Comparison of ENCODE assay signal across 1 cellular context in the genomic region with DNA sequence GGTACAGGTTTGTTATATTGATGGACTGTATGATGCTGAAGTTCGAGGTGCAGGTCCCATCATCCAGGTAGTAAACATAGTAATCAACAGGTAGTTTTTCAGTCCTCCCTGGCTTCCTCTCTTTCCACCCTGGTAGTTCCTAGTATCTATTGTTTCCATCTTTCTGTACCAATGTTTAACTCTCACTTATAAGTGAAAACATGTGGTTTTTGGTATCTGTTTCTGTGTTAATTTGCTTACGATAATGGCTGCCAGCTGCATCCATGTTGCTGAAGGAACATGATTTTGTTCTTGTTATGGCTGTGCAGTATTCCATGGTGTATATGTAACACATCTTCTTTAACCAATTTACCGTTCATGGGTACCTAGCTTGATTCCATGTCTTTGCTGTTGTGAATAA.
TF ChIP-seq lines count a peak whose summit lies in the region.

No MANE protein-coding gene starts in this region.

TF ChIP-seq in SK-N-SH, 30 proteins besides CTCF, POLR2A, EP300 and RAD21 (continued from another document):
- TF ChIP-seq, protein P1, sequence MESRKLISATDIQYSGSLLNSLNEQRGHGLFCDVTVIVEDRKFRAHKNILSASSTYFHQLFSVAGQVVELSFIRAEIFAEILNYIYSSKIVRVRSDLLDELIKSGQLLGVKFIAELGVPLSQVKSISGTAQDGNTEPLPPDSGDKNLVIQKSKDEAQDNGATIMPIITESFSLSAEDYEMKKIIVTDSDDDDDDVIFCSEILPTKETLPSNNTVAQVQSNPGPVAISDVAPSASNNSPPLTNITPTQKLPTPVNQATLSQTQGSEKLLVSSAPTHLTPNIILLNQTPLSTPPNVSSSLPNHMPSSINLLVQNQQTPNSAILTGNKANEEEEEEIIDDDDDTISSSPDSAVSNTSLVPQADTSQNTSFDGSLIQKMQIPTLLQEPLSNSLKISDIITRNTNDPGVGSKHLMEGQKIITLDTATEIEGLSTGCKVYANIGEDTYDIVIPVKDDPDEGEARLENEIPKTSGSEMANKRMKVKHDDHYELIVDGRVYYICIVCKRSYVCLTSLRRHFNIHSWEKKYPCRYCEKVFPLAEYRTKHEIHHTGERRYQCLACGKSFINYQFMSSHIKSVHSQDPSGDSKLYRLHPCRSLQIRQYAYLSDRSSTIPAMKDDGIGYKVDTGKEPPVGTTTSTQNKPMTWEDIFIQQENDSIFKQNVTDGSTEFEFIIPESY (IDR thresholded peaks at IDR 0.05; ENCODE audit: borderline replicate concordance, low read depth): no peak
- TF ChIP-seq FOXM1 (IDR thresholded peaks at IDR 0.05; ENCODE audit: low read depth) (no peak), JUND (IDR thresholded peaks at IDR 0.05) (no peak), MEF2A (IDR thresholded peaks at IDR 0.05; ENCODE audit: borderline replicate concordance, low read depth) (no peak)
